In genomic region chr15:100889359-100890058, GRCh38 we compare ENCODE assay signal across 9 cellular contexts. TPM values are rescaled to one million over a fixed set of nuclear protein-coding genes. Genes with fewer than 3 reads are reported as not detected.
DNase-seq lines count a peak whose midpoint lies in the region; FAIRE-seq and TF ChIP-seq lines count a peak whose summit lies in the region.
"Had no signal": no experiment of that assay in that cellular context is flagged by ENCODE, and none has a peak within 500 bp of the region (broad histone marks: within the 10 kb centered on the region; RNA-seq: fewer than 3 reads in every experiment).

No MANE protein-coding gene starts in this region.

- H3K4me1 ChIP-seq in GM23248 (ENCODE audit: insufficient read depth) (peaks cover 16% of the 10 kb centered on the region), kidney (ENCODE audit: control insufficient read depth in 1 of 2, insufficient read depth in 1 of 2, low read depth in 1 of 2, low read length in 2 of 2) (peaks cover 0 to 3% of the 10 kb centered on the region in 2 donors), testis (peaks cover 7% of the 10 kb centered on the region)

- H3K9ac ChIP-seq in GM23248 (peak overlapping the region; percentile 53), kidney (ENCODE audit: low read length in 2 of 2) (no peak overlapping the region)

- peak overlapping the region; percentile 40 for H3K27ac ChIP-seq in GM23248
- peak overlapping the region; percentile 7 to 27 for H3K27ac ChIP-seq in coronary artery
- H3K27ac ChIP-seq in kidney (ENCODE audit: low read depth in 2 of 2, low read length in 2 of 2), result no peak overlapping the region
- peak overlapping the region in 1 of 2 donors; percentile 41 for H3K27ac ChIP-seq in testis

- H3K4me3 ChIP-seq in GM23248 (peak overlapping the region; percentile 50), coronary artery (peak overlapping the region; percentile 46), kidney (ENCODE audit: low read length in 2 of 2) (no peak overlapping the region), testis (no peak overlapping the region)

- 19 to 20% methylated on average over 21 of the region's 21 CpGs for WGBS in GM23248 (ENCODE audit: low coverage in 1 of 2, low lambda C conversion rate in 2 of 2, missing lambda C conversion rate in 2 of 2), 2 experiments
- WGBS in testis, 2 donors, result 53 to 57% methylated on average over 19 to 21 of the region's 21 CpGs

- H3F3A ChIP-seq in GM23248 (ENCODE audit: insufficient read depth), result no peaks in the 10 kb centered on the region

- no peaks in the 10 kb centered on the region for H4K20me1 ChIP-seq in GM23248 (ENCODE audit: insufficient read depth)

- H3K9me2 ChIP-seq in GM23248 (ENCODE audit: insufficient read depth), result no peaks in the 10 kb centered on the region

- H3K36me3 ChIP-seq in GM23248 (ENCODE audit: low read depth) (no peaks in the 10 kb centered on the region), kidney (ENCODE audit: control insufficient read depth in 1 of 2, insufficient read depth in 2 of 2, low read length in 2 of 2) (no peaks in the 10 kb centered on the region), testis (ENCODE audit: low read depth, missing control alignments) (no peaks in the 10 kb centered on the region)

- in situ Hi-C loops in GM23248 (cut with MboI), result no loop called here

- DNase-seq in GM23248, result peak; percentile 92
- DNase-seq in coronary artery (ENCODE audit: low spot score), result no peak
- peak; percentile 80 for DNase-seq in kidney
- DNase-seq in testis, result peak; percentile 54
- DNase-seq in GM10248 (ENCODE audit: extremely low spot score), result no peak
- DNase-seq in stimulated activated CD4-positive, alpha-beta T cell treated with anti-CD3 and anti-CD28 coated beads, Interleukin-12 subunit alpha, Interleukin-12 subunit beta, amount 100 ng/mL, for 4 hours, result no peak
- no peak for DNase-seq in NCI-H524 treated with DMSO at 0.1 percent for 48 hours (lab: John Stamatoyannopoulos, UW)
- no peak for DNase-seq in H4 (ENCODE audit: low spot score)
- DNase-seq: activated T-cell treated with anti-CD3 and anti-CD28 coated beads, Interleukin-2, amount 50 U/mL, for 24 hours had no signal

- CTCF ChIA-PET in GM10248 (lab: Yijun Ruan, JAX), result interaction anchor here (1.1 to 1.8 kb wide), 5 partner anchors 11 to 119 kb away, joined by 3 to 8 read pairs (median 3); no protein-coding TSS in a partner anchor

- H3K27me3 ChIP-seq in GM23248 (replicated peaks; ENCODE audit: insufficient read depth) (no peaks in the 10 kb centered on the region), testis (no peaks in the 10 kb centered on the region)

- H2AFZ ChIP-seq in GM23248, result peak overlapping the region; percentile 86

- peak overlapping the region; percentile 75 for H3K4me2 ChIP-seq in GM23248 (ENCODE audit: unreplicated experiment)

- H3K9me3 ChIP-seq in GM23248 (ENCODE audit: low read depth), result no peaks in the 10 kb centered on the region
- no peaks in the 10 kb centered on the region for H3K9me3 ChIP-seq in kidney (ENCODE audit: control insufficient read depth in 1 of 2, low read length in 2 of 2)
- no peaks in the 10 kb centered on the region for H3K9me3 ChIP-seq in testis

- POLR2A ChIA-PET in GM10248 (lab: Yijun Ruan, JAX), result no interaction called here

- intact Hi-C loops in kidney (cut with DNase I) (no loop called here), testis (cut with DNase I; ENCODE audit: low total_unique reads) (no loop called here)

- TF ChIP-seq CTCF in coronary artery (IDR thresholded peaks at IDR 0.05) (no peak), kidney (IDR thresholded peaks at IDR 0.05; ENCODE audit: borderline replicate concordance, extremely low read depth, insufficient read depth) (no peak), testis (IDR thresholded peaks at IDR 0.05) (no peak), GM10248 (IDR thresholded peaks at IDR 0.05; ENCODE audit: control extremely low read depth, extremely low read depth, low read depth, missing control alignments) (no peak)

- TF ChIP-seq POLR2A in testis (IDR thresholded peaks at IDR 0.05), result no peak

- no peak for FAIRE-seq in kidney (lab: Jason Lieb, UNC)

- no peaks in the 10 kb centered on the region for H3K79me2 ChIP-seq in GM23248 (ENCODE audit: insufficient read depth)

RNA-seq across cellular contexts. Expression of gene ALDH1A3, which starts 9.9 kb away (rescaled TPM):
- 5.8 and 9.9 TPM in 2 replicates for total RNA-seq in GM23248 (2014; rRNA removed; shearing (Covaris generic))
- polyA plus RNA-seq in GM23248 (2016; fragmentation: Nextera tagmentation; extraction: Ambion mirVana) (4.8 TPM in 2 replicates), kidney (ENCODE audit: insufficient read depth, low read depth, low replicate concordance) (5.4 TPM), testis (ENCODE audit: insufficient read depth, low read depth, low replicate concordance) (29.5 TPM)
- total RNA-seq in kidney (19.6 TPM), testis (10 to 100 TPM; 42.5 to 69.9 TPM)
- total RNA-seq in H4 (2014; rRNA removed; shearing (Covaris generic)), result 54.3 and 57.9 TPM in 2 replicates

RNA-seq across cellular contexts. Expression of gene LRRK1, which starts 29.6 kb away (rescaled TPM):
- total RNA-seq in GM23248 (2014; rRNA removed; shearing (Covaris generic)), result 6.2 and 6.8 TPM in 2 replicates
- polyA plus RNA-seq in GM23248 (2016; fragmentation: Nextera tagmentation; extraction: Ambion mirVana) (5.9 and 6.4 TPM in 2 replicates), kidney (ENCODE audit: insufficient read depth, low read depth, low replicate concordance) (1.1 TPM), testis (ENCODE audit: insufficient read depth, low read depth, low replicate concordance) (23.0 TPM)
- total RNA-seq in kidney (24.9 TPM), testis (10 to 100 TPM; 18.8 to 24.6 TPM)
- 1.4 and 2.9 TPM in 2 replicates for total RNA-seq in H4 (2014; rRNA removed; shearing (Covaris generic))

Comparison
In these comparisons a context has a peak if more than half of its experiments do, and no peak if none do; other contexts are left out.
1. DNase-seq: peak in GM23248 (single experiment), kidney (single experiment) and testis (single experiment); none in coronary artery (single experiment), GM10248 (single experiment), stimulated activated CD4-positive, alpha-beta T cell treated with anti-CD3 and anti-CD28 coated beads, Interleukin-12 subunit alpha, Interleukin-12 subunit beta, amount 100 ng/mL, for 4 hours (single experiment), NCI-H524 treated with DMSO at 0.1 percent for 48 hours (single experiment) and H4 (single experiment).
2. H3K27ac ChIP-seq: peak in GM23248 (single experiment) and coronary artery (2 of 2); none in kidney (0 of 2).
3. H3K4me3 ChIP-seq: peak in GM23248 (single experiment) and coronary artery (single experiment); none in kidney (0 of 2) and testis (0 of 2).